Comparison of ENCODE assay signal across 9 cellular contexts in the genomic region with DNA sequence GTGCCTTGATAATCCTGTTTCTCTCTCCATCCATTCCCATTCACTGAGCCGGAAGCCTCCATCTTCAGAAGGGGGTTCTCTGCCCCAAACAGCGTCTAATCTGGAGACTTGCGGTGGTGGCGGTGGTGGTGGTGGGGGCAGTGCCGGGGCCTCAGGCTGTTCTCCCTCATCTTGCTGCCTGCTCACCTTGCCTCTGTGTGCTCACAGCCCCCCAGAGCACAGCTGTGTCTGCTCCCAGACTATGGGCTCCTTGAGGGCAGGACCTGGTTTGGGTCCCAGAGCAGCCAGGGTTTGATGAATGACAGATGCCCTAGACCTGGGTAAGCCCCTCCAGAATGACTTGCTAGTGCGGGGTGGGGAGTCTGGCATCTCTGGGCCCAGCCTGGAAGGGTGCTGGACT. TPM values are rescaled to one million over a fixed set of nuclear protein-coding genes. Genes with fewer than 3 reads are reported as not detected.
DNase-seq lines count a peak whose midpoint lies in the region; ATAC-seq and TF ChIP-seq lines count a peak whose summit lies in the region.
"Had no signal": no experiment of that assay in that cellular context is flagged by ENCODE, and none has a peak within 500 bp of the region (broad histone marks: within the 10 kb centered on the region; RNA-seq: fewer than 3 reads in every experiment).

No MANE protein-coding gene starts in this region.

- DNase-seq in CD4-positive, alpha-beta T cell: no peak
- no peak for DNase-seq in central memory CD8-positive, alpha-beta T cell (ENCODE audit: low spot score in 2 of 2)
- DNase-seq in omental fat pad (ENCODE audit: low spot score) (no peak), DMS79 treated with DMSO at 0.1 percent for 48 hours (lab: John Stamatoyannopoulos, UW) (no peak), SW480 (ENCODE audit: low spot score) (no peak), NCI-H128 (lab: John Stamatoyannopoulos, UW; ENCODE audit: unreplicated experiment) (no peak), RPMI8226 (no peak)
- DNase-seq: NCI-H524 treated with DMSO at 0.1 percent for 48 hours had no signal

- peaks cover 22% of the 10 kb centered on the region for H3K36me3 Mint-ChIP-seq in CD4-positive, alpha-beta T cell (ENCODE audit: low read depth)
- H3K36me3 Mint-ChIP-seq in central memory CD8-positive, alpha-beta T cell (ENCODE audit: insufficient read depth): peaks cover 15% of the 10 kb centered on the region

- H3K4me3 Mint-ChIP-seq in CD4-positive, alpha-beta T cell: peak overlapping the region; percentile 95
- peak overlapping the region; percentile 96 for H3K4me3 Mint-ChIP-seq in central memory CD8-positive, alpha-beta T cell

- intact Hi-C loops in CD4-positive, alpha-beta T cell (cut with DNase I, micrococcal nuclease): loop anchor here in 1 of 2 experiments (5.0 to 10.0 kb wide), 2 partner anchors 87 to 430 kb away; a partner anchor contains a TSS

- no peaks in the 10 kb centered on the region for H3K9me3 ChIP-seq in CD4-positive, alpha-beta T cell (ENCODE audit: control insufficient read depth, low read length)
- H3K9me3 ChIP-seq in KOPT-K1 (ENCODE audit: insufficient read depth, low read length, poor library complexity, severe bottlenecking): no peaks in the 10 kb centered on the region

- ATAC-seq in CD4-positive, alpha-beta T cell (ENCODE audit: poor library complexity): peak; percentile 1
- ATAC-seq in central memory CD8-positive, alpha-beta T cell (replicated peaks; ENCODE audit: extremely low read depth, poor library complexity, severe bottlenecking): peak; percentile 25
- peak; percentile 9 for ATAC-seq in omental fat pad (ENCODE audit: low FRiP score)

- no peaks in the 10 kb centered on the region for H3K9me3 Mint-ChIP-seq in CD4-positive, alpha-beta T cell
- no peaks in the 10 kb centered on the region for H3K9me3 Mint-ChIP-seq in central memory CD8-positive, alpha-beta T cell

- peak overlapping the region; percentile 88 for H3K27ac ChIP-seq in CD4-positive, alpha-beta T cell (ENCODE audit: low read depth, low read length)
- peak overlapping the region; percentile 95 for H3K27ac ChIP-seq in KOPT-K1 (ENCODE audit: low read depth, low read length, poor library complexity, severe bottlenecking)

- no peaks in the 10 kb centered on the region for H3K27me3 Mint-ChIP-seq in CD4-positive, alpha-beta T cell
- no peaks in the 10 kb centered on the region for H3K27me3 Mint-ChIP-seq in central memory CD8-positive, alpha-beta T cell

- TF ChIP-seq CTCF in CD4-positive, alpha-beta T cell (IDR thresholded peaks at IDR 0.05): no peak
- no peak for TF ChIP-seq CTCF in omental fat pad (IDR thresholded peaks at IDR 0.05)

- no peaks in the 10 kb centered on the region for H3K36me3 ChIP-seq in KOPT-K1 (ENCODE audit: insufficient read depth, low read length)

- peak overlapping the region; percentile 98 for H3K27ac Mint-ChIP-seq in CD4-positive, alpha-beta T cell
- H3K27ac Mint-ChIP-seq in central memory CD8-positive, alpha-beta T cell (ENCODE audit: low read depth): peak overlapping the region; percentile 92

- peaks cover 67% of the 10 kb centered on the region for H3K4me1 Mint-ChIP-seq in CD4-positive, alpha-beta T cell (ENCODE audit: low read depth)
- peaks cover 64% of the 10 kb centered on the region for H3K4me1 Mint-ChIP-seq in central memory CD8-positive, alpha-beta T cell

- POLR2A ChIA-PET in CD4-positive, alpha-beta T cell (lab: Charles Lee): interaction anchor here (0.6 to 6.4 kb wide), 19 partner anchors 9 to 162 kb away, joined by 3 to 124 read pairs (median 7); a partner anchor contains a TSS

- CTCF ChIA-PET in CD4-positive, alpha-beta T cell (lab: Charles Lee): interaction anchor here (0.7 to 2.4 kb wide), 9 partner anchors 15 to 443 kb away, joined by 3 to 13 read pairs (median 5); no protein-coding TSS in a partner anchor

- no peaks in the 10 kb centered on the region for H3K27me3 ChIP-seq in CD4-positive, alpha-beta T cell (ENCODE audit: control insufficient read depth, insufficient read depth, low read length)

RNA-seq across cellular contexts. Expression of a gene that starts 0.4 kb away (rescaled TPM):
- 10 to 100 TPM; 79.4 to 82.7 TPM for total RNA-seq in CD4-positive, alpha-beta T cell
- 10 to 100 TPM in 3 of 4 donors, 1 to 10 TPM in 1; 6.3 to 38.5 (median 15.1) TPM for total RNA-seq in omental fat pad
